21 cellular contexts compared by ENCODE assay signal in the genomic region with DNA sequence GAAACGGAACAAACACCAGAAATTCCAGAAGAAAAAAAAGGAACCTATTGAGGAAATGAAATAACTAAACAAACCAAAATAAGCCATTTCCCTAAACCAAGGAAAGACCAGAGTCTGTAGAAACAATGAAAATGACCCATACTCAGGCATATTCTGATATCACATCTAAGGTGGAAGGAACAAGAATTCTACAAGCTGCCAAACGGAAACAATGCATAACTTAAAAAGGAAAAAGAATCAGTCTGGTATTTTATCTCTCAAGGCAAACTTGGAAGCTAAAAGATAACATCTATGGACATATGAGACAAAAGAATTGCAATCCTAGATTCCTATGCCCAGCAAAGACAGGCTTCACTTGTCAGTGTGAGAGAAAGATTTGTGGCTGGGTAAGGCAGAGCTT.
A peak's percentile ranks its signal among the peaks of the same experiment; 100 is the strongest.
DNase-seq lines count a peak whose midpoint lies in the region; ATAC-seq, FAIRE-seq and TF ChIP-seq lines count a peak whose summit lies in the region.
"Had no signal": no experiment of that assay in that cellular context is flagged by ENCODE, and none has a peak within 500 bp of the region (broad histone marks: within the 10 kb centered on the region; RNA-seq: fewer than 3 reads in every experiment).

No MANE protein-coding gene starts in this region.

- TF ChIP-seq CTCF in left ventricle myocardium inferior (IDR thresholded peaks at IDR 0.05; ENCODE audit: borderline replicate concordance) (no peak), K562 (IDR thresholded peaks at IDR 0.05 in 2 of 3, conservative IDR thresholded peaks at IDR 0.05 in 1 of 3; ENCODE audit: insufficient read depth in 2 of 3, low read depth in 1 of 3, low read length in 3 of 3) (no peak)

- BruUV-seq in K562 (replicated peaks; lab: Mats Ljungman, UMichigan), result no TSS peak

- H3K4me1 ChIP-seq in left ventricle myocardium inferior (peaks cover 27% of the 10 kb centered on the region), K562 (replicated peaks in 1 of 2; ENCODE audit: control insufficient read depth in 2 of 2, insufficient read depth in 2 of 2, low read length in 2 of 2) (peaks cover 0 to 20% of the 10 kb centered on the region in 2 experiments; a peak in 3 of 5 replicates)
- H3K4me1 ChIP-seq: BLaER1 had no signal

- POLR2A ChIA-PET in K562 (lab: Yijun Ruan, JAX), result interaction anchor here (1.6 kb wide), 1 partner anchor 19 kb away, joined by 3 read pairs; no protein-coding TSS in a partner anchor

- no peak for TF ChIP-seq POLR2A in K562 (conservative IDR thresholded peaks at IDR 0.05)

- no peaks in the 10 kb centered on the region for H3K79me2 ChIP-seq in K562 (ENCODE audit: control insufficient read depth, insufficient read depth, low read length)

- H3K9me3 ChIP-seq in left ventricle myocardium inferior (replicated peaks) (no peaks in the 10 kb centered on the region), K562 (replicated peaks; ENCODE audit: control insufficient read depth, insufficient read depth, low read depth, low read length) (no peaks in the 10 kb centered on the region)
- H3K9me3 ChIP-seq: BLaER1 had no signal

- intact Hi-C loops in left ventricle myocardium inferior (cut with micrococcal nuclease) (no loop called here), left cardiac atrium (cut with DNase I) (no loop called here), K562 (cut with micrococcal nuclease) (no loop called here)

- ATAC-seq in left cardiac atrium (no peak), K562 (no peak), GM18873 (IDR thresholded peaks at IDR 0.05; ENCODE audit: low FRiP score, unreplicated experiment) (no peak), HG03175 (IDR thresholded peaks at IDR 0.05; ENCODE audit: unreplicated experiment) (no peak)
- ATAC-seq: CD8-positive, alpha-beta T cell; GM12878; HepG2 had no signal

- DNase-seq in left ventricle myocardium inferior (no peak), left cardiac atrium (no peak), K562 (ENCODE audit: extremely low read depth in 1 of 4, low spot score in 3 of 4) (no peak), glomerular endothelial cell (ENCODE audit: extremely low read depth, low read depth, low spot score) (peak; percentile 63), pulmonary artery endothelial cell (ENCODE audit: low read depth, low spot score) (peak; percentile 50), medulla oblongata (ENCODE audit: extremely low spot score) (no peak)
- DNase-seq: 8988T; Calu3; CD8-positive, alpha-beta T cell; DMS 273 treated with DMSO at 0.1 percent for 48 hours; DMS53; DND-41; EL; H9 had no signal

- no peak overlapping the region for H3K9ac ChIP-seq in K562 (ENCODE audit: insufficient read depth in 1 of 2, low read depth in 2 of 2, low read length in 2 of 2)
- H3K9ac ChIP-seq: BLaER1 had no signal

- FAIRE-seq in K562 (lab: Jason Lieb, UNC), result no peak
- FAIRE-seq: GM12878, GM19239, H1, HepG2 had no signal

- 35% methylated on average over 2 of the region's 2 CpGs for WGBS in K562 (ENCODE audit: insufficient coverage, low coverage, missing lambda C conversion rate)

- no peak for TF ChIP-seq EP300 in K562 (IDR thresholded peaks at IDR 0.05; ENCODE audit: low read length)

- no peak for TF ChIP-seq RAD21 in K562 (CRISPR knock-in tag; conservative IDR thresholded peaks at IDR 0.05 in 1 of 2, IDR thresholded peaks at IDR 0.05 in 1 of 2)

- H4K20me1 ChIP-seq in K562 (replicated peaks; ENCODE audit: control insufficient read depth, insufficient read depth, low read length), result no peaks in the 10 kb centered on the region
- H4K20me1 ChIP-seq: BLaER1 had no signal

- no peaks in the 10 kb centered on the region for H3K36me3 ChIP-seq in left ventricle myocardium inferior
- no peaks in the 10 kb centered on the region for H3K36me3 ChIP-seq in K562 (ENCODE audit: control insufficient read depth, insufficient read depth, low read length)
- H3K36me3 ChIP-seq: BLaER1 had no signal

- H3K9me1 ChIP-seq in K562 (ENCODE audit: control insufficient read depth, insufficient read depth, low read length), result no peaks in the 10 kb centered on the region

- CTCF ChIA-PET in K562 (lab: Yijun Ruan, JAX; ENCODE audit: low intra/inter-chr PET ratio), result no interaction called here

- no peak overlapping the region for H3K4me3 ChIP-seq in left ventricle myocardium inferior
- H3K4me3 ChIP-seq in K562, result no peak overlapping the region
- H3K4me3 ChIP-seq: BLaER1, GM12878 had no signal

- no peak overlapping the region for H3K4me2 ChIP-seq in K562 (ENCODE audit: insufficient read depth, low read length)
- H3K4me2 ChIP-seq: BLaER1 had no signal

- no peak overlapping the region for H2AFZ ChIP-seq in K562 (ENCODE audit: low read depth, low read length)

- in situ Hi-C loops in K562 (cut with MboI), result no loop called here

- H3K27me3 ChIP-seq in left ventricle myocardium inferior (ENCODE audit: low read depth) (no peaks in the 10 kb centered on the region), K562 (ENCODE audit: control insufficient read depth in 2 of 2, insufficient read depth in 2 of 2, low read length in 2 of 2) (no peaks in the 10 kb centered on the region)
- H3K27me3 ChIP-seq: BLaER1 had no signal

- H3K27ac ChIP-seq in left ventricle myocardium inferior (replicated peaks) (peak overlapping the region; percentile 54), K562 (ENCODE audit: extremely low read depth, low read depth, low read length) (no peak overlapping the region)
- H3K27ac ChIP-seq: BLaER1 had no signal

TF ChIP-seq in K562, 482 proteins besides CTCF, POLR2A, EP300 and RAD21:
- TF ChIP-seq, protein P1, sequence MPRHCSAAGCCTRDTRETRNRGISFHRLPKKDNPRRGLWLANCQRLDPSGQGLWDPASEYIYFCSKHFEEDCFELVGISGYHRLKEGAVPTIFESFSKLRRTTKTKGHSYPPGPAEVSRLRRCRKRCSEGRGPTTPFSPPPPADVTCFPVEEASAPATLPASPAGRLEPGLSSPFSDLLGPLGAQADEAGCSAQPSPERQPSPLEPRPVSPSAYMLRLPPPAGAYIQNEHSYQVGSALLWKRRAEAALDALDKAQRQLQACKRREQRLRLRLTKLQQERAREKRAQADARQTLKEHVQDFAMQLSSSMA (CRISPR knock-in tag; IDR thresholded peaks at IDR 0.05), result no peak
- TF ChIP-seq TBP (optimal IDR thresholded peaks at IDR 0.05; ENCODE audit: low read depth, low read length) (no peak), SOX6 (IDR thresholded peaks at IDR 0.05) (peak; percentile 49; the same call in 1 of the 2 replicates), SIN3B (IDR thresholded peaks at IDR 0.05; ENCODE audit: low read depth) (no peak), ZNF444 (CRISPR knock-in tag; IDR thresholded peaks at IDR 0.05) (no peak), TBL1XR1 (IDR thresholded peaks at IDR 0.05; ENCODE audit: low read length in 2 of 2) (no peak), PKNOX1 (IDR thresholded peaks at IDR 0.05) (0 out of 2 replicates have a peak, but pooled peaks have one; percentile 27), ZNF174 (CRISPR knock-in tag; IDR thresholded peaks at IDR 0.05) (no peak), LCOR (CRISPR knock-in tag; IDR thresholded peaks at IDR 0.05) (no peak), TEAD1 (CRISPR knock-in tag; IDR thresholded peaks at IDR 0.05) (0 out of 4 replicates have a peak, but pooled peaks of 1 of the 2 experiments have one; percentile 16)
TF ChIP-seq in K562: peak in this region for 3.

Comparison
In these comparisons a context has a peak if more than half of its experiments do, and no peak if none do; other contexts are left out.
1. DNase-seq: peak in glomerular endothelial cell (single experiment) and pulmonary artery endothelial cell (single experiment); none in left ventricle myocardium inferior (single experiment), left cardiac atrium (single experiment), K562 (0 of 4) and medulla oblongata (single experiment).